In genomic region chr13:101150998-101151397, GRCh38 we compare ENCODE assay signal across 15 cellular contexts.
DNase-seq lines count a peak whose midpoint lies in the region; ATAC-seq and TF ChIP-seq lines count a peak whose summit lies in the region.
"Had no signal": no experiment of that assay in that cellular context is flagged by ENCODE, and none has a peak within 500 bp of the region (broad histone marks: within the 10 kb centered on the region; RNA-seq: fewer than 3 reads in every experiment).

No MANE protein-coding gene starts in this region.

- no peak for TF ChIP-seq CTCF in WERI-Rb-1 (IDR thresholded peaks at IDR 0.05; ENCODE audit: low read depth, low read length)

- no peak overlapping the region for H3K4me3 ChIP-seq in WERI-Rb-1 (ENCODE audit: low read depth, low read length)
- H3K4me3 ChIP-seq: mucosa of descending colon, right atrium auricular region, upper lobe of left lung had no signal

- H3K36me3 ChIP-seq in WERI-Rb-1, result no peaks in the 10 kb centered on the region
- H3K36me3 ChIP-seq: right atrium auricular region, upper lobe of left lung had no signal

- no peak for ATAC-seq in GM21529 (IDR thresholded peaks at IDR 0.05; ENCODE audit: unreplicated experiment)
- ATAC-seq: HepG2, mucosa of descending colon had no signal

- H3K27me3 ChIP-seq in WERI-Rb-1 (ENCODE audit: insufficient read depth, low read depth, severe bottlenecking), result no peaks in the 10 kb centered on the region
- H3K27me3 ChIP-seq: right atrium auricular region, upper lobe of left lung had no signal

- peak; percentile 21 for DNase-seq in NCI-H187 treated with DMSO at 0.1 percent for 48 hours (lab: John Stamatoyannopoulos, UW)
- no peak for DNase-seq in NCI-H187 (lab: John Stamatoyannopoulos, UW)
- peak; percentile 44 for DNase-seq in WERI-Rb-1
- peak; percentile 55 for DNase-seq in inferior parietal cortex (ENCODE audit: extremely low spot score)
- peak; percentile 67 for DNase-seq in superior temporal gyrus (ENCODE audit: extremely low spot score)
- no peak for DNase-seq in NCI-H1048 (lab: John Stamatoyannopoulos, UW)
- DNase-seq in SKM-1 treated with dmso at 0.1 percent for 144 hours (lab: John Stamatoyannopoulos, UW; ENCODE audit: unreplicated experiment), result no peak
- DNase-seq: ACHN, amniotic stem cell, DMS53, mucosa of descending colon, upper lobe of left lung had no signal

- H3K9me3 ChIP-seq in WERI-Rb-1 (ENCODE audit: severe bottlenecking), result no peaks in the 10 kb centered on the region
- H3K9me3 ChIP-seq: mucosa of descending colon, right atrium auricular region, upper lobe of left lung had no signal

- H3K27ac ChIP-seq in WERI-Rb-1, result no peak overlapping the region
- H3K27ac ChIP-seq: right atrium auricular region, upper lobe of left lung had no signal

Comparison
In these comparisons a context has a peak if more than half of its experiments do, and no peak if none do; other contexts are left out.
1. DNase-seq: peak in NCI-H187 treated with DMSO at 0.1 percent for 48 hours (single experiment), WERI-Rb-1 (single experiment), inferior parietal cortex (single experiment) and superior temporal gyrus (single experiment); none in NCI-H187 (0 of 2), NCI-H1048 (single experiment) and SKM-1 treated with dmso at 0.1 percent for 144 hours (single experiment).